ENCODE assay signal across 1 cellular context in the genomic region with DNA sequence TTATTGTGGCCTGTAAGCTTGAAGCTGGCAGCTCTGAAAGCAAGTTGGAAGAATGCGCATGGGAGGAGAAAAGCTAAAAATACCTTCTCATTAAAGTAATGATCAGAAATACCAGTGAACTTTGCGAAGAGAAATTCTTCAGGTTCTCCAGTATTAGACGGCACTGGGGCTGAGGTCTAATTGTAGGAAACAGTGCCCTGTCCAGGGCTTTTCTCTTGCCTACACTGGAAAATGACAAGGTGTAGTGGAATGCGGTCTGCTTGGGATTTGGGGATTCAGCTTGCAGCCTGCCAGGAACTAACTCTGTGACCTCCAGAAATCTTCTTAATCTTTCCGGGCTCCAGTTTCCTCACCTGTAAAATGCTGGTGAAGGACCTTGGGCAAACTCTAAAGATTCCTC.
TF ChIP-seq lines count a peak whose summit lies in the region.

No MANE protein-coding gene starts in this region.

TF ChIP-seq in IMR-90, 13 proteins besides CTCF, POLR2A, EP300 and RAD21:
- TF ChIP-seq MXI1 (IDR thresholded peaks at IDR 0.05; ENCODE audit: borderline replicate concordance, low read depth, low read length) (no peak), BHLHE40 (IDR thresholded peaks at IDR 0.05; ENCODE audit: low read depth, low read length) (no peak), NFE2L2 (IDR thresholded peaks at IDR 0.05; ENCODE audit: low read depth, low read length) (no peak), SMC3 (IDR thresholded peaks at IDR 0.05; ENCODE audit: low read depth, low read length) (no peak), RFX5 (IDR thresholded peaks at IDR 0.05; ENCODE audit: low read depth, low read length) (no peak), FOS (IDR thresholded peaks at IDR 0.05; ENCODE audit: low read depth, low read length) (no peak), MAZ (IDR thresholded peaks at IDR 0.05; ENCODE audit: borderline replicate concordance, low read depth, low read length) (no peak), RCOR1 (IDR thresholded peaks at IDR 0.05; ENCODE audit: insufficient replicate concordance, low read length) (no peak), CEBPB (IDR thresholded peaks at IDR 0.05; ENCODE audit: low read depth, low read length) (no peak), MAFK (IDR thresholded peaks at IDR 0.05; ENCODE audit: low read depth, low read length) (no peak), CHD1 (IDR thresholded peaks at IDR 0.05; ENCODE audit: low read depth, low read length) (no peak)
- TF ChIP-seq, protein P1, sequence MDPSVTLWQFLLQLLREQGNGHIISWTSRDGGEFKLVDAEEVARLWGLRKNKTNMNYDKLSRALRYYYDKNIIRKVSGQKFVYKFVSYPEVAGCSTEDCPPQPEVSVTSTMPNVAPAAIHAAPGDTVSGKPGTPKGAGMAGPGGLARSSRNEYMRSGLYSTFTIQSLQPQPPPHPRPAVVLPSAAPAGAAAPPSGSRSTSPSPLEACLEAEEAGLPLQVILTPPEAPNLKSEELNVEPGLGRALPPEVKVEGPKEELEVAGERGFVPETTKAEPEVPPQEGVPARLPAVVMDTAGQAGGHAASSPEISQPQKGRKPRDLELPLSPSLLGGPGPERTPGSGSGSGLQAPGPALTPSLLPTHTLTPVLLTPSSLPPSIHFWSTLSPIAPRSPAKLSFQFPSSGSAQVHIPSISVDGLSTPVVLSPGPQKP (IDR thresholded peaks at IDR 0.05; ENCODE audit: borderline replicate concordance, low read depth, low read length): no peak
- TF ChIP-seq, protein P2, sequence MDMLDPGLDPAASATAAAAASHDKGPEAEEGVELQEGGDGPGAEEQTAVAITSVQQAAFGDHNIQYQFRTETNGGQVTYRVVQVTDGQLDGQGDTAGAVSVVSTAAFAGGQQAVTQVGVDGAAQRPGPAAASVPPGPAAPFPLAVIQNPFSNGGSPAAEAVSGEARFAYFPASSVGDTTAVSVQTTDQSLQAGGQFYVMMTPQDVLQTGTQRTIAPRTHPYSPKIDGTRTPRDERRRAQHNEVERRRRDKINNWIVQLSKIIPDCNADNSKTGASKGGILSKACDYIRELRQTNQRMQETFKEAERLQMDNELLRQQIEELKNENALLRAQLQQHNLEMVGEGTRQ (IDR thresholded peaks at IDR 0.05; ENCODE audit: low read depth, low read length): no peak
TF ChIP-seq in IMR-90: peak in this region for 0.
